11 cellular contexts compared by ENCODE assay signal in genomic region chr2:8882094-8882493, GRCh38. TPM values are rescaled to one million over a fixed set of nuclear protein-coding genes. Genes with fewer than 3 reads are reported as not detected.
A peak's percentile ranks its signal among the peaks of the same experiment; 100 is the strongest.
DNase-seq lines count a peak whose midpoint lies in the region; ATAC-seq and TF ChIP-seq lines count a peak whose summit lies in the region.
"Had no signal": no experiment of that assay in that cellular context is flagged by ENCODE, and none has a peak within 500 bp of the region (broad histone marks: within the 10 kb centered on the region; RNA-seq: fewer than 3 reads in every experiment).

No MANE protein-coding gene starts in this region.

- no peaks in the 10 kb centered on the region for H3K27me3 ChIP-seq in Caco-2 (replicated peaks; ENCODE audit: control insufficient read depth, insufficient read depth, low read length)
- H3K27me3 ChIP-seq: uterus had no signal

- no peaks in the 10 kb centered on the region for H3K27me3 Mint-ChIP-seq in Caco-2 (ENCODE audit: insufficient read depth, unreplicated experiment)
- H3K27me3 Mint-ChIP-seq: activated T-cell treated with anti-CD3 and anti-CD28 coated beads, Interleukin-2, amount 50 U/mL, for 24 hours had no signal

- no peaks in the 10 kb centered on the region for H3K9me3 ChIP-seq in Caco-2
- H3K9me3 ChIP-seq: uterus had no signal

- no peak overlapping the region for H3K27ac ChIP-seq in RWPE1
- H3K27ac ChIP-seq: uterus had no signal

- no peaks in the 10 kb centered on the region for H3K36me3 Mint-ChIP-seq in Caco-2 (ENCODE audit: insufficient read depth, unreplicated experiment)

- no peak overlapping the region for H3K4me3 Mint-ChIP-seq in Caco-2 (ENCODE audit: unreplicated experiment)
- H3K4me3 Mint-ChIP-seq: activated T-cell treated with anti-CD3 and anti-CD28 coated beads, Interleukin-2, amount 50 U/mL, for 24 hours had no signal

- peak; percentile 28 for TF ChIP-seq CTCF in AG04449 (IDR thresholded peaks at IDR 0.05; ENCODE audit: insufficient read depth, low read length, missing control alignments)
- TF ChIP-seq CTCF in GM12875 (IDR thresholded peaks at IDR 0.05; ENCODE audit: borderline replicate concordance, insufficient read depth, low read depth, low read length) = peak; percentile 18; the same call in 1 of the 2 replicates
- peak; percentile 39 for TF ChIP-seq CTCF in foreskin fibroblast (IDR thresholded peaks at IDR 0.05; ENCODE audit: low read depth, low read length)
- TF ChIP-seq CTCF in RWPE1 (conservative IDR thresholded peaks at IDR 0.05; ENCODE audit: low read depth) = no peak
- peak in 1 of 2 experiments; percentile 30 for TF ChIP-seq CTCF in Caco-2 (IDR thresholded peaks at IDR 0.05; ENCODE audit: insufficient read depth in 1 of 2, low read depth in 1 of 2, low read length in 1 of 2, severe bottlenecking in 1 of 2, unreplicated experiment in 1 of 2)

- in situ Hi-C loops in SK-MEL-5 (cut with HindIII; ENCODE audit: low pct_unique_long_range_greater_than_20kb, low sequenced_read_pairs) = no loop called here

- no peaks in the 10 kb centered on the region for H3K4me1 ChIP-seq in Caco-2
- H3K4me1 ChIP-seq: uterus had no signal

- no TSS peak for BruUV-seq in Caco-2 (replicated peaks; lab: Mats Ljungman, UMichigan)

- CTCF ChIA-PET in AG04449 (lab: Yijun Ruan, JAX) = interaction anchor here (1.1 to 2.1 kb wide), 4 partner anchors 9 to 259 kb away, joined by 3 to 11 read pairs (median 3); no protein-coding TSS in a partner anchor
- CTCF ChIA-PET in RWPE1 (lab: Yijun Ruan, JAX) = no interaction called here
- CTCF ChIA-PET in Caco-2 (lab: Charles Lee) = no interaction called here

- H3K36me3 ChIP-seq in Caco-2 (ENCODE audit: control insufficient read depth, insufficient read depth, low read length) = no peaks in the 10 kb centered on the region
- H3K36me3 ChIP-seq: uterus had no signal

- intact Hi-C loops in Caco-2 (cut with micrococcal nuclease; ENCODE audit: unreplicated experiment) = no loop called here

- no peak for ATAC-seq in HG02678 (IDR thresholded peaks at IDR 0.05; ENCODE audit: unreplicated experiment)
- no peak for ATAC-seq in HG03439 (IDR thresholded peaks at IDR 0.05; ENCODE audit: unreplicated experiment)

- DNase-seq in AG04449 (ENCODE audit: low read depth, low spot score) = no peak
- DNase-seq in SK-MEL-5 (ENCODE audit: low read depth, low spot score) = peak; percentile 89
- DNase-seq in foreskin fibroblast = peak; percentile 7 to 52
- no peak for DNase-seq in RWPE1 (ENCODE audit: low spot score)
- no peak for DNase-seq in Caco-2
- DNase-seq: activated T-cell treated with anti-CD3 and anti-CD28 coated beads, Interleukin-2, amount 50 U/mL, for 24 hours; stimulated activated CD4-positive, alpha-beta T cell treated with anti-CD3 and anti-CD28 coated beads, Interleukin-12 subunit alpha, Interleukin-12 subunit beta, amount 100 ng/mL, for 4 hours; uterus had no signal

- no peak overlapping the region for H3K4me3 ChIP-seq in AG04449 (ENCODE audit: low read depth, low read length)
- no peak overlapping the region for H3K4me3 ChIP-seq in GM12875 (ENCODE audit: low read depth, low read length)
- no peak overlapping the region for H3K4me3 ChIP-seq in foreskin fibroblast (ENCODE audit: low read depth in 1 of 2, low read length in 2 of 2)
- H3K4me3 ChIP-seq in Caco-2 (ENCODE audit: low read depth, low read length) = no peak overlapping the region
- H3K4me3 ChIP-seq: uterus had no signal

- H3K4me1 Mint-ChIP-seq in Caco-2 (ENCODE audit: low read depth, unreplicated experiment) = no peaks in the 10 kb centered on the region

- POLR2A ChIA-PET in AG04449 (lab: Yijun Ruan, JAX) = no interaction called here
- POLR2A ChIA-PET in RWPE1 (lab: Yijun Ruan, JAX; ENCODE audit: low non-redundant PET) = no interaction called here
- POLR2A ChIA-PET in Caco-2 (lab: Charles Lee) = no interaction called here

- no peak overlapping the region for H3K27ac Mint-ChIP-seq in Caco-2 (ENCODE audit: unreplicated experiment)
- H3K27ac Mint-ChIP-seq: activated T-cell treated with anti-CD3 and anti-CD28 coated beads, Interleukin-2, amount 50 U/mL, for 24 hours had no signal

- no peaks in the 10 kb centered on the region for H3K9me3 Mint-ChIP-seq in Caco-2 (ENCODE audit: unreplicated experiment)
- H3K9me3 Mint-ChIP-seq: activated T-cell treated with anti-CD3 and anti-CD28 coated beads, Interleukin-2, amount 50 U/mL, for 24 hours had no signal

RNA-seq across cellular contexts. Expression of gene KIDINS220, which starts 44.7 kb away (rescaled TPM):
- total RNA-seq in SK-MEL-5 (2014; rRNA removed; shearing (Covaris generic)) = 54.5 and 58.5 TPM in 2 replicates
- 27.9 and 36.8 TPM in 2 replicates for polyA plus RNA-seq in SK-MEL-5 (2015; cell fraction: cytosol; rRNA removed)
- polyA plus RNA-seq in SK-MEL-5 (2015; cell fraction: nucleus; rRNA removed) = 41.9 and 55.8 TPM in 2 replicates
- 32.3 and 32.8 TPM in 2 replicates for total RNA-seq in Caco-2 (2022)

Comparison
In these comparisons a context has a peak if more than half of its experiments do, and no peak if none do; other contexts are left out.
1. DNase-seq: peak in SK-MEL-5 (single experiment) and foreskin fibroblast (2 of 2); none in AG04449 (single experiment), RWPE1 (single experiment) and Caco-2 (0 of 2).